Comparison of ENCODE assay signal across 1 cellular context in the genomic region with DNA sequence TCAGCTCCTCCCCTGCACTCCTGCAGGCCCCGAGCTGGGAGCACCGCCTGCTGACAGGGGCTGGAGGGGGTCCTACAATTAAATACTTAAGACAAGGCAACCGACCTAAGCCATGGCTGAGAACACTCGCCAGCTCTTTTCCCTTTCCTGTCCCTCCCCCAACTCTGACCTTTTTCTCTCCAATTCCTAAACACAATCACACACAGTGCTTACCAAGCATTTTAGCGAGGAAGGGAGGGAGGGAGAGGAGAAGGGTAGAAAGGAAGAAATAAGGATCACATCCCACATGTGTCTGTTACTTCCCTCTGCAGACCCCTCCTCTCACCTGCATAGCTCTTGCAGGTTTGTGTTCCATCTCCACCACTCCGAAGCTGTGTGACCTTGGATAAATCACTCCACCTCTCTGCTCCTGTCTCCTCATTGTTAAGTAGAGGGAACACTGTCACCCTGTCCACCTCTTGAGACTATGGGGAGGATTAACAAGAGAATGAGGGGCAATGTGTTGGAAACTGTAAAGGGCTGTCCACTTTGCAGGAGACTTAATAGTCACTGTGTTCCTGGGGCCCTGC.
TF ChIP-seq lines count a peak whose summit lies in the region.

No MANE protein-coding gene starts in this region.

TF ChIP-seq in WTC11, 78 proteins besides CTCF, POLR2A, EP300 and RAD21 (continued from another document):
- TF ChIP-seq, protein P1, sequence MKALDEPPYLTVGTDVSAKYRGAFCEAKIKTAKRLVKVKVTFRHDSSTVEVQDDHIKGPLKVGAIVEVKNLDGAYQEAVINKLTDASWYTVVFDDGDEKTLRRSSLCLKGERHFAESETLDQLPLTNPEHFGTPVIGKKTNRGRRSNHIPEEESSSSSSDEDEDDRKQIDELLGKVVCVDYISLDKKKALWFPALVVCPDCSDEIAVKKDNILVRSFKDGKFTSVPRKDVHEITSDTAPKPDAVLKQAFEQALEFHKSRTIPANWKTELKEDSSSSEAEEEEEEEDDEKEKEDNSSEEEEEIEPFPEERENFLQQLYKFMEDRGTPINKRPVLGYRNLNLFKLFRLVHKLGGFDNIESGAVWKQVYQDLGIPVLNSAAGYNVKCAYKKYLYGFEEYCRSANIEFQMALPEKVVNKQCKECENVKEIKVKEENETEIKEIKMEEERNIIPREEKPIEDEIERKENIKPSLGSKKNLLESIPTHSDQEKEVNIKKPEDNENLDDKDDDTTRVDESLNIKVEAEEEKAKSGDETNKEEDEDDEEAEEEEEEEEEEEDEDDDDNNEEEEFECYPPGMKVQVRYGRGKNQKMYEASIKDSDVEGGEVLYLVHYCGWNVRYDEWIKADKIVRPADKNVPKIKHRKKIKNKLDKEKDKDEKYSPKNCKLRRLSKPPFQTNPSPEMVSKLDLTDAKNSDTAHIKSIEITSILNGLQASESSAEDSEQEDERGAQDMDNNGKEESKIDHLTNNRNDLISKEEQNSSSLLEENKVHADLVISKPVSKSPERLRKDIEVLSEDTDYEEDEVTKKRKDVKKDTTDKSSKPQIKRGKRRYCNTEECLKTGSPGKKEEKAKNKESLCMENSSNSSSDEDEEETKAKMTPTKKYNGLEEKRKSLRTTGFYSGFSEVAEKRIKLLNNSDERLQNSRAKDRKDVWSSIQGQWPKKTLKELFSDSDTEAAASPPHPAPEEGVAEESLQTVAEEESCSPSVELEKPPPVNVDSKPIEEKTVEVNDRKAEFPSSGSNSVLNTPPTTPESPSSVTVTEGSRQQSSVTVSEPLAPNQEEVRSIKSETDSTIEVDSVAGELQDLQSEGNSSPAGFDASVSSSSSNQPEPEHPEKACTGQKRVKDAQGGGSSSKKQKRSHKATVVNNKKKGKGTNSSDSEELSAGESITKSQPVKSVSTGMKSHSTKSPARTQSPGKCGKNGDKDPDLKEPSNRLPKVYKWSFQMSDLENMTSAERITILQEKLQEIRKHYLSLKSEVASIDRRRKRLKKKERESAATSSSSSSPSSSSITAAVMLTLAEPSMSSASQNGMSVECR (CRISPR knock-in tag; IDR thresholded peaks at IDR 0.05; ENCODE audit: borderline replicate concordance) = no peak
- TF ChIP-seq, protein P2, sequence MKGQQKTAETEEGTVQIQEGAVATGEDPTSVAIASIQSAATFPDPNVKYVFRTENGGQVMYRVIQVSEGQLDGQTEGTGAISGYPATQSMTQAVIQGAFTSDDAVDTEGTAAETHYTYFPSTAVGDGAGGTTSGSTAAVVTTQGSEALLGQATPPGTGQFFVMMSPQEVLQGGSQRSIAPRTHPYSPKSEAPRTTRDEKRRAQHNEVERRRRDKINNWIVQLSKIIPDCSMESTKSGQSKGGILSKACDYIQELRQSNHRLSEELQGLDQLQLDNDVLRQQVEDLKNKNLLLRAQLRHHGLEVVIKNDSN (CRISPR knock-in tag; IDR thresholded peaks at IDR 0.05) = no peak
- no peak for TF ChIP-seq CREM (CRISPR knock-in tag; IDR thresholded peaks at IDR 0.05)
- 0 out of 2 replicates have a peak, but pooled peaks have one; percentile 7 for TF ChIP-seq ZNF423 (CRISPR knock-in tag; IDR thresholded peaks at IDR 0.05)
- TF ChIP-seq NFYB (CRISPR knock-in tag; conservative IDR thresholded peaks at IDR 0.05; ENCODE audit: low read depth) = no peak
- no peak for TF ChIP-seq RORB (CRISPR knock-in tag; IDR thresholded peaks at IDR 0.05)
- TF ChIP-seq NR2C2 (CRISPR knock-in tag; IDR thresholded peaks at IDR 0.05) = no peak
- TF ChIP-seq CREB1 (CRISPR knock-in tag; IDR thresholded peaks at IDR 0.05) = no peak
- TF ChIP-seq, protein P3, sequence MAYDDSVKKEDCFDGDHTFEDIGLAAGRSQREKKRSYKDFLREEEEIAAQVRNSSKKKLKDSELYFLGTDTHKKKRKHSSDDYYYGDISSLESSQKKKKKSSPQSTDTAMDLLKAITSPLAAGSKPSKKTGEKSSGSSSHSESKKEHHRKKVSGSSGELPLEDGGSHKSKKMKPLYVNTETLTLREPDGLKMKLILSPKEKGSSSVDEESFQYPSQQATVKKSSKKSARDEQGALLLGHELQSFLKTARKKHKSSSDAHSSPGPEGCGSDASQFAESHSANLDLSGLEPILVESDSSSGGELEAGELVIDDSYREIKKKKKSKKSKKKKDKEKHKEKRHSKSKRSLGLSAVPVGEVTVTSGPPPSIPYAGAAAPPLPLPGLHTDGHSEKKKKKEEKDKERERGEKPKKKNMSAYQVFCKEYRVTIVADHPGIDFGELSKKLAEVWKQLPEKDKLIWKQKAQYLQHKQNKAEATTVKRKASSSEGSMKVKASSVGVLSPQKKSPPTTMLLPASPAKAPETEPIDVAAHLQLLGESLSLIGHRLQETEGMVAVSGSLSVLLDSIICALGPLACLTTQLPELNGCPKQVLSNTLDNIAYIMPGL (CRISPR knock-in tag; IDR thresholded peaks at IDR 0.05) = no peak
- TF ChIP-seq, protein P4, sequence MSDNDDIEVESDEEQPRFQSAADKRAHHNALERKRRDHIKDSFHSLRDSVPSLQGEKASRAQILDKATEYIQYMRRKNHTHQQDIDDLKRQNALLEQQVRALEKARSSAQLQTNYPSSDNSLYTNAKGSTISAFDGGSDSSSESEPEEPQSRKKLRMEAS (CRISPR knock-in tag; IDR thresholded peaks at IDR 0.05) = 0 out of 2 replicates have a peak, but pooled peaks have one; percentile 11
- TF ChIP-seq SMAD3 (CRISPR knock-in tag; IDR thresholded peaks at IDR 0.05; ENCODE audit: borderline replicate concordance) = no peak
- no peak for TF ChIP-seq TEAD4 (CRISPR knock-in tag; IDR thresholded peaks at IDR 0.05)
- no peak for TF ChIP-seq ZNF121 (CRISPR knock-in tag; IDR thresholded peaks at IDR 0.05)
TF ChIP-seq in WTC11: peak in this region for 2.
